In the genomic region with DNA sequence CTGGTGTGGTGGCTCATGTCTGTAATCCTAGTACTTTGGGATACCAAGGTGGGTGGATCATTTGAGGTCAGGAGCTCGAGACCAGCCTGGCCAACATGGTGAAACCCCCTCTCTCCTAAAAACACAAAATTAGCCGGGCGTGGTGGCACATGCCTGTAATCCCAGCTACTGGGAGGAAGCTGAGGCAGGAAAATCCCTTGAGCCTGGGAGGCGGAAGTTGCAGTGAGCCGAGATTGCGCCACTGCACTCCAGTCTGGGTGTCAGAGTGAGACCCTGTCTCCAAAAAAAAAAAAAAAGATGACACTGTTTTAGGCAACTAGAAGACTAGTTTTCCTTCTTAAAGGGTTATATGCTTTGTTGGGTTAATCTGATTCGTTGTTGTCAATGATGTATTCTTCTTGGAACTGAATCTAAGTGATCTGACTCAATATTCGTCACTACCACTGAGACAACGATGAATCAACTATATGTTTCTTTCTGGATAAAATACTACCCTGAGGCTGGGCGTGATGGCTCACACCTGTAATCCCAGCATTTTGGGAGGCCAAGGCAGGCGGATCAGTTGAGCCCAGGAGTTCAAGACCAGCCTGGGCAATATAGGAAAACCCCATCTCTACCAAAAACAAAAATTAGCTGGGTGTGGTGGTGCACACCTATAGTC, we compare ENCODE assay signal across 8 cellular contexts. TPM values are rescaled to one million over a fixed set of nuclear protein-coding genes. Genes with fewer than 3 reads are reported as not detected.
DNase-seq lines count a peak whose midpoint lies in the region; ATAC-seq and TF ChIP-seq lines count a peak whose summit lies in the region.
"Not testable (repeated sequence)": the region's sequence is repeated elsewhere in the genome, so short reads cannot be mapped to it uniquely, and the experiment has no call there.

No MANE protein-coding gene starts in this region.

- H3K27ac Mint-ChIP-seq in HFFc6: peak overlapping the region; percentile 85
- H3K27ac Mint-ChIP-seq in activated CD4-positive, alpha-beta memory T cell treated with anti-CD3 and anti-CD28 coated beads, Interleukin-2, amount 10 ng/mL, durations not matched to agents 7 days and 5 days: peak overlapping the region; percentile 75
- peak overlapping the region; percentile 90 for H3K27ac Mint-ChIP-seq in activated naive CD8-positive, alpha-beta T cell
- peak overlapping the region; percentile 57 for H3K27ac Mint-ChIP-seq in dendritic cell treated with granulocyte-macrophage colony-stimulating factor and Interleukin-4, amounts not matched to agents 40 ng/mL and 50 ng/mL, for 4 days

- TF ChIP-seq CTCF in HFFc6 (IDR thresholded peaks at IDR 0.05); RWPE2 (IDR thresholded peaks at IDR 0.05; ENCODE audit: poor library complexity, severe bottlenecking); fibroblast of the aortic adventitia (IDR thresholded peaks at IDR 0.05; ENCODE audit: insufficient read depth, low read length): not testable (repeated sequence)

- DNase-seq in AG08396 (ENCODE audit: low spot score) (peak; percentile 26), HFFc6 (peak; percentile 84), fibroblast of the aortic adventitia (ENCODE audit: low read depth) (peak; percentile 65)
- DNase-seq in RWPE2 (ENCODE audit: low spot score); activated CD4-positive, alpha-beta memory T cell treated with anti-CD3 and anti-CD28 coated beads, Interleukin-2, amount 10 ng/mL, durations not matched to agents 7 days and 5 days: not testable (repeated sequence)
- peak; percentile 49 for DNase-seq in stimulated activated CD4-positive, alpha-beta T cell treated with anti-CD3 and anti-CD28 coated beads, Interleukin-1b, Interleukin-23, amount 100 ng/mL, for 48 hours

- H3K4me1 ChIP-seq in RWPE2 (ENCODE audit: insufficient read depth, poor library complexity, severe bottlenecking): peaks cover 40% of the 10 kb centered on the region

- peaks cover 21% of the 10 kb centered on the region for H3K36me3 Mint-ChIP-seq in HFFc6 (ENCODE audit: low read depth)
- H3K36me3 Mint-ChIP-seq in activated CD4-positive, alpha-beta memory T cell treated with anti-CD3 and anti-CD28 coated beads, Interleukin-2, amount 10 ng/mL, durations not matched to agents 7 days and 5 days (ENCODE audit: low read depth): peaks cover 35% of the 10 kb centered on the region
- H3K36me3 Mint-ChIP-seq in activated naive CD8-positive, alpha-beta T cell: peaks cover 15% of the 10 kb centered on the region
- H3K36me3 Mint-ChIP-seq in dendritic cell treated with granulocyte-macrophage colony-stimulating factor and Interleukin-4, amounts not matched to agents 40 ng/mL and 50 ng/mL, for 4 days (ENCODE audit: low read depth): peaks cover 47% of the 10 kb centered on the region

- H3K9me3 Mint-ChIP-seq in HFFc6; activated CD4-positive, alpha-beta memory T cell treated with anti-CD3 and anti-CD28 coated beads, Interleukin-2, amount 10 ng/mL, durations not matched to agents 7 days and 5 days; activated naive CD8-positive, alpha-beta T cell (ENCODE audit: low read depth); dendritic cell treated with granulocyte-macrophage colony-stimulating factor and Interleukin-4, amounts not matched to agents 40 ng/mL and 50 ng/mL, for 4 days: not testable (repeated sequence)

- CTCF ChIA-PET in activated CD4-positive, alpha-beta memory T cell treated with anti-CD3 and anti-CD28 coated beads, Interleukin-2, amount 10 ng/mL, durations not matched to agents 7 days and 5 days (lab: Charles Lee): not testable (repeated sequence)

- H3K36me3 ChIP-seq in RWPE2 (ENCODE audit: low read depth): peaks cover 76% of the 10 kb centered on the region

- H3K4me1 Mint-ChIP-seq in HFFc6 (ENCODE audit: low read depth): peaks cover 49% of the 10 kb centered on the region
- peaks cover 57% of the 10 kb centered on the region for H3K4me1 Mint-ChIP-seq in activated CD4-positive, alpha-beta memory T cell treated with anti-CD3 and anti-CD28 coated beads, Interleukin-2, amount 10 ng/mL, durations not matched to agents 7 days and 5 days
- H3K4me1 Mint-ChIP-seq in activated naive CD8-positive, alpha-beta T cell (ENCODE audit: low read depth): peaks cover 53% of the 10 kb centered on the region
- H3K4me1 Mint-ChIP-seq in dendritic cell treated with granulocyte-macrophage colony-stimulating factor and Interleukin-4, amounts not matched to agents 40 ng/mL and 50 ng/mL, for 4 days (ENCODE audit: low read depth): not testable (repeated sequence)

- POLR2A ChIA-PET in activated CD4-positive, alpha-beta memory T cell treated with anti-CD3 and anti-CD28 coated beads, Interleukin-2, amount 10 ng/mL, durations not matched to agents 7 days and 5 days (lab: Charles Lee): interaction anchor here (1.5 to 6.9 kb wide), 2 partner anchors 10 to 496 kb away, joined by 4 to 100 read pairs; partner anchors contain the start of genes ALS2 and NOP58

- not testable (repeated sequence) for H3K9me3 ChIP-seq in RWPE2 (ENCODE audit: severe bottlenecking)

- not testable (repeated sequence) for H3K27me3 ChIP-seq in RWPE2 (ENCODE audit: insufficient read depth, poor library complexity, severe bottlenecking)

- H3K4me3 Mint-ChIP-seq in HFFc6: peak overlapping the region; percentile 72
- H3K4me3 Mint-ChIP-seq in activated CD4-positive, alpha-beta memory T cell treated with anti-CD3 and anti-CD28 coated beads, Interleukin-2, amount 10 ng/mL, durations not matched to agents 7 days and 5 days; dendritic cell treated with granulocyte-macrophage colony-stimulating factor and Interleukin-4, amounts not matched to agents 40 ng/mL and 50 ng/mL, for 4 days: not testable (repeated sequence)
- H3K4me3 Mint-ChIP-seq in activated naive CD8-positive, alpha-beta T cell: peak overlapping the region; percentile 76

- intact Hi-C loops in dendritic cell treated with granulocyte-macrophage colony-stimulating factor and Interleukin-4, amounts not matched to agents 40 ng/mL and 50 ng/mL, for 4 days (cut with micrococcal nuclease): not testable (repeated sequence)

- H3K4me3 ChIP-seq in RWPE2 (ENCODE audit: severe bottlenecking); fibroblast of the aortic adventitia (ENCODE audit: low read depth, low read length): not testable (repeated sequence)

- peak; percentile 89 for ATAC-seq in RWPE2 (ENCODE audit: low read depth)

- not testable (repeated sequence) for H3K27me3 Mint-ChIP-seq in HFFc6 (ENCODE audit: insufficient read depth); activated CD4-positive, alpha-beta memory T cell treated with anti-CD3 and anti-CD28 coated beads, Interleukin-2, amount 10 ng/mL, durations not matched to agents 7 days and 5 days; activated naive CD8-positive, alpha-beta T cell; dendritic cell treated with granulocyte-macrophage colony-stimulating factor and Interleukin-4, amounts not matched to agents 40 ng/mL and 50 ng/mL, for 4 days

- H3K27ac ChIP-seq in RWPE2 (ENCODE audit: poor library complexity, severe bottlenecking): peak overlapping the region; percentile 70

RNA-seq across cellular contexts. Expression of gene NOP58, which starts 10.6 kb away (rescaled TPM):
- 10 to 100 TPM; 50.2 to 61.9 (median 57.0) TPM for total RNA-seq in HFFc6 (2021; fragmentation: NEBNext Ultra II Directional; extraction: Animal tissue kit (Norgen Biotek cat#: 25700))
- 100 to 1,000 TPM; 103 to 108 TPM for total RNA-seq in activated CD4-positive, alpha-beta memory T cell treated with anti-CD3 and anti-CD28 coated beads, Interleukin-2, amount 10 ng/mL, durations not matched to agents 7 days and 5 days
- total RNA-seq in fibroblast of the aortic adventitia (ENCODE audit: low replicate concordance): 71.4 and 74.1 TPM in 2 replicates

RNA-seq across cellular contexts. Expression of gene SUMO1, which starts 37.8 kb away (rescaled TPM):
- total RNA-seq in HFFc6 (2021; fragmentation: NEBNext Ultra II Directional; extraction: Animal tissue kit (Norgen Biotek cat#: 25700)): 100 to 1,000 TPM; 135 to 153 (median 147) TPM
- 100 to 1,000 TPM in 1 of 2 experiments, 10 to 100 TPM in 1; 99.7 to 103 TPM for total RNA-seq in activated CD4-positive, alpha-beta memory T cell treated with anti-CD3 and anti-CD28 coated beads, Interleukin-2, amount 10 ng/mL, durations not matched to agents 7 days and 5 days
- total RNA-seq in fibroblast of the aortic adventitia (ENCODE audit: low replicate concordance): 68.5 and 158 TPM in 2 replicates
